Comparison of ENCODE assay signal across 8 cellular contexts in the genomic region with DNA sequence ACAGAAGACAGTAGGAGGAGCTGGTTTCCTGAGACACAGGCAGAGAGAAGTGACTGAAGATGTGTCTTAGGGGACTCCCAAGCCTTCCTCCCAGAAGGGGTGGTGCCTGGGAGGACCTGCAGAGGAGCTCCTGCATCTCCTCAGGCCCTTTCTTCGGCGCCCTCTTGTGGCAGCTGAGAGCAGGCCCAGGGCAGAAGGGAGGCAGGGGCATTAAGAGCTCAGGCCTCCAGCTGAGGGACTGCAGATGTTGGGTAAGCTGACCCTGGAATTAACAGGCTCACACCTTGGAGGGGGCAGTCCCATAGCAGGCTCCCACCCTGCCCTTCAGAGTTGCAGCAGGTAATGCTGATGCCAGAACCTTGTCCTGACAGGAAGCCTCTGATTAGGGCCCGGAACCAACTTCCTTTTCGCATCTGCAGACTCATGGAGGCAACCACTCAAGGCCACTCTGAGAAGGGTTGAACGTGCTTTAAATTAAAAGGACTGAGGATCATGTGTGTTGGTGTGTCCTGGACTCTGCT.
DNase-seq lines count a peak whose midpoint lies in the region; ATAC-seq, FAIRE-seq and TF ChIP-seq lines count a peak whose summit lies in the region.
"Not testable (repeated sequence)": the region's sequence is repeated elsewhere in the genome, so short reads cannot be mapped to it uniquely, and the experiment has no call there.

No MANE protein-coding gene starts in this region.

- not testable (repeated sequence) for H3K27me3 Mint-ChIP-seq in progenitor cell of endocrine pancreas

- H3K27me3 ChIP-seq in gastroesophageal sphincter, tibial nerve: not testable (repeated sequence)

- ATAC-seq in GM21825 (IDR thresholded peaks at IDR 0.05; ENCODE audit: unreplicated experiment) (peak; percentile 81), HG03575 (IDR thresholded peaks at IDR 0.05; ENCODE audit: extremely low read depth, insufficient number of reproducible peaks, low FRiP score, unreplicated experiment) (peak; percentile 73), gastroesophageal sphincter (peak; percentile 73)

- not testable (repeated sequence) for TF ChIP-seq POLR2A in GM12891 (IDR thresholded peaks at IDR 0.05; ENCODE audit: low read depth, low read length); gastroesophageal sphincter (IDR thresholded peaks at IDR 0.05); tibial nerve (IDR thresholded peaks at IDR 0.05)

- FAIRE-seq in GM12891 (lab: Jason Lieb, UNC), result peak; percentile 94

- H3K9me3 Mint-ChIP-seq in progenitor cell of endocrine pancreas (ENCODE audit: low read depth), result not testable (repeated sequence)

- not testable (repeated sequence) for H3K4me1 ChIP-seq in gastroesophageal sphincter, tibial nerve

- not testable (repeated sequence) for DNase-seq in GM12891 (ENCODE audit: insufficient read length, low spot score); progenitor cell of endocrine pancreas (ENCODE audit: low spot score, unreplicated experiment); tibial nerve (ENCODE audit: low spot score in 2 of 2)
- peak; percentile 65 for DNase-seq in T follicular helper cell (ENCODE audit: low read depth)
- peak; percentile 65 for DNase-seq in activated T-helper 9 cell treated with anti-CD3 and anti-CD28 coated beads, Interleukin-2, amount 50 U/mL, for 16 hours (ENCODE audit: low read depth)

- not testable (repeated sequence) for H3K4me3 Mint-ChIP-seq in progenitor cell of endocrine pancreas (ENCODE audit: low read depth)

- TF ChIP-seq CTCF in gastroesophageal sphincter (IDR thresholded peaks at IDR 0.05), result peak in 2 of 4 experiments; percentile 22
- TF ChIP-seq CTCF in progenitor cell of endocrine pancreas (IDR thresholded peaks at IDR 0.05; ENCODE audit: unreplicated experiment), result peak; percentile 51
- TF ChIP-seq CTCF in tibial nerve (IDR thresholded peaks at IDR 0.05), result peak in 4 of 5 experiments; percentile 12 to 57 (median 35)

- not testable (repeated sequence) for H3K4me1 Mint-ChIP-seq in progenitor cell of endocrine pancreas (ENCODE audit: low read depth)

- peak overlapping the region in 1 of 4 donors; percentile 24 for H3K27ac ChIP-seq in gastroesophageal sphincter
- not testable (repeated sequence) for H3K27ac ChIP-seq in tibial nerve

- H3K36me3 Mint-ChIP-seq in progenitor cell of endocrine pancreas (ENCODE audit: insufficient read depth), result not testable (repeated sequence)

- not testable (repeated sequence) for H3K4me3 ChIP-seq in gastroesophageal sphincter, tibial nerve

- H3K27ac Mint-ChIP-seq in progenitor cell of endocrine pancreas, result not testable (repeated sequence)

- not testable (repeated sequence) for H3K9me3 ChIP-seq in gastroesophageal sphincter, tibial nerve

- 50% methylated on average over 2 of the region's 5 CpGs; no CpG with 5 or more reads in 1 of the 2 donors for WGBS in gastroesophageal sphincter (ENCODE audit: low coverage in 1 of 2), 2 donors
- 57 to 61% methylated on average over 5 of the region's 5 CpGs for WGBS in tibial nerve, 2 donors

- H3K36me3 ChIP-seq in gastroesophageal sphincter, tibial nerve: not testable (repeated sequence)

- TF ChIP-seq EP300 in gastroesophageal sphincter (IDR thresholded peaks at IDR 0.05); tibial nerve (IDR thresholded peaks at IDR 0.05): not testable (repeated sequence)

TF ChIP-seq in GM12891, 5 proteins besides CTCF, POLR2A, EP300 and RAD21:
- TF ChIP-seq SPI1 (IDR thresholded peaks at IDR 0.05; ENCODE audit: low read depth, low read length), result peak; percentile 30
